In genomic region chr20:49982072-49982345, GRCh38 we compare ENCODE assay signal across 8 cellular contexts. TPM values are rescaled to one million over a fixed set of nuclear protein-coding genes. Genes with fewer than 3 reads are reported as not detected.
A peak's percentile ranks its signal among the peaks of the same experiment; 100 is the strongest.
DNase-seq lines count a peak whose midpoint lies in the region; ATAC-seq and TF ChIP-seq lines count a peak whose summit lies in the region.

No MANE protein-coding gene starts in this region.

- H3K4me3 ChIP-seq in CD4-positive, CD25-positive, alpha-beta regulatory T cell (ENCODE audit: low read depth, low read length): no peak overlapping the region
- H3K4me3 ChIP-seq in LNCaP clone FGC (ENCODE audit: low read depth, low read length) (peak overlapping the region; percentile 47), neural cell (ENCODE audit: low read length) (peak overlapping the region; percentile 69)

- H3K9me3 ChIP-seq in CD4-positive, CD25-positive, alpha-beta regulatory T cell (ENCODE audit: control insufficient read depth in 2 of 2, low read length in 2 of 2): no peaks in the 10 kb centered on the region
- no peaks in the 10 kb centered on the region for H3K9me3 ChIP-seq in neural cell (ENCODE audit: low read length)

- peaks cover 24% of the 10 kb centered on the region for H3K4me1 ChIP-seq in CD4-positive, CD25-positive, alpha-beta regulatory T cell (ENCODE audit: control insufficient read depth, insufficient read depth, low read length, poor library complexity, severe bottlenecking)

- DNase-seq in CD4-positive, CD25-positive, alpha-beta regulatory T cell: no peak
- DNase-seq in LNCaP clone FGC (ENCODE audit: low read depth): no peak
- no peak for DNase-seq in HUDEP-2 (lab: John Stamatoyannopoulos, UW; ENCODE audit: unreplicated experiment in 76 of 76)
- no peak for DNase-seq in hypothalamus (lab: John Stamatoyannopoulos, UW)
- no peak for DNase-seq in mucosa of gallbladder (ENCODE audit: low spot score)
- no peak for DNase-seq in head of caudate nucleus

- H3K4me3 Mint-ChIP-seq in CD4-positive, CD25-positive, alpha-beta regulatory T cell: peak overlapping the region in 3 of 4 donors; percentile 2 to 81 (median 62)
- peak overlapping the region; percentile 58 for H3K4me3 Mint-ChIP-seq in dendritic cell treated with granulocyte-macrophage colony-stimulating factor and Interleukin-4, amounts not matched to agents 40 ng/mL and 50 ng/mL, for 4 days

- H3K4me2 ChIP-seq in neural cell (ENCODE audit: low read length): peak overlapping the region; percentile 13

- H3K36me3 ChIP-seq in CD4-positive, CD25-positive, alpha-beta regulatory T cell (ENCODE audit: control insufficient read depth, insufficient read depth, low read length): no peaks in the 10 kb centered on the region
- H3K36me3 ChIP-seq in neural cell (ENCODE audit: insufficient read depth, low read length): no peaks in the 10 kb centered on the region

- no peak for TF ChIP-seq RAD21 in neural cell (conservative IDR thresholded peaks at IDR 0.05)

- H3K36me3 Mint-ChIP-seq in CD4-positive, CD25-positive, alpha-beta regulatory T cell: no peaks in the 10 kb centered on the region
- no peaks in the 10 kb centered on the region for H3K36me3 Mint-ChIP-seq in dendritic cell treated with granulocyte-macrophage colony-stimulating factor and Interleukin-4, amounts not matched to agents 40 ng/mL and 50 ng/mL, for 4 days (ENCODE audit: low read depth)

- TF ChIP-seq CTCF in LNCaP clone FGC (IDR thresholded peaks at IDR 0.05; ENCODE audit: control insufficient read depth, extremely low read depth, insufficient read depth) (no peak), neural cell (IDR thresholded peaks at IDR 0.05; ENCODE audit: poor library complexity, severe bottlenecking) (no peak)

- peak overlapping the region in 1 of 3 donors; percentile 52 for H3K27ac Mint-ChIP-seq in CD4-positive, CD25-positive, alpha-beta regulatory T cell
- no peak overlapping the region for H3K27ac Mint-ChIP-seq in dendritic cell treated with granulocyte-macrophage colony-stimulating factor and Interleukin-4, amounts not matched to agents 40 ng/mL and 50 ng/mL, for 4 days

- no peak for TF ChIP-seq EP300 in neural cell (conservative IDR thresholded peaks at IDR 0.05; ENCODE audit: poor library complexity, severe bottlenecking)

- H3K79me2 ChIP-seq in neural cell (replicated peaks; ENCODE audit: insufficient read depth, low read length): no peaks in the 10 kb centered on the region

- no peak overlapping the region for H3K27ac ChIP-seq in CD4-positive, CD25-positive, alpha-beta regulatory T cell (ENCODE audit: insufficient read depth, low read length, poor library complexity, severe bottlenecking)
- no peak overlapping the region for H3K27ac ChIP-seq in neural cell (ENCODE audit: low read length)

- no peak overlapping the region for H3K9ac ChIP-seq in neural cell (ENCODE audit: low read length)

- no peaks in the 10 kb centered on the region for H3F3A ChIP-seq in neural cell (ENCODE audit: insufficient read depth, low read length, poor library complexity, severe bottlenecking)

- no peak for ATAC-seq in CD4-positive, CD25-positive, alpha-beta regulatory T cell (ENCODE audit: low read depth in 2 of 2)

- H2AFZ ChIP-seq in neural cell (ENCODE audit: low read depth, low read length): no peak overlapping the region

- no peaks in the 10 kb centered on the region for H4K20me1 ChIP-seq in neural cell (ENCODE audit: insufficient read depth)

- peaks cover 23% of the 10 kb centered on the region for H3K27me3 Mint-ChIP-seq in CD4-positive, CD25-positive, alpha-beta regulatory T cell
- H3K27me3 Mint-ChIP-seq in dendritic cell treated with granulocyte-macrophage colony-stimulating factor and Interleukin-4, amounts not matched to agents 40 ng/mL and 50 ng/mL, for 4 days: peaks cover 40% of the 10 kb centered on the region

- intact Hi-C loops in dendritic cell treated with granulocyte-macrophage colony-stimulating factor and Interleukin-4, amounts not matched to agents 40 ng/mL and 50 ng/mL, for 4 days (cut with micrococcal nuclease): loop anchor here (5.0 kb wide), 1 partner anchor 190 kb away; no protein-coding TSS in a partner anchor
- intact Hi-C loops in head of caudate nucleus (cut with DNase I): no loop called here

- H3K4me1 Mint-ChIP-seq in CD4-positive, CD25-positive, alpha-beta regulatory T cell: peaks cover 0 to 35% (median 10%) of the 10 kb centered on the region in 4 donors
- H3K4me1 Mint-ChIP-seq in dendritic cell treated with granulocyte-macrophage colony-stimulating factor and Interleukin-4, amounts not matched to agents 40 ng/mL and 50 ng/mL, for 4 days (ENCODE audit: low read depth): peaks cover 35% of the 10 kb centered on the region

- no peaks in the 10 kb centered on the region for H3K27me3 ChIP-seq in CD4-positive, CD25-positive, alpha-beta regulatory T cell (ENCODE audit: control insufficient read depth, insufficient read depth, low read length)
- H3K27me3 ChIP-seq in neural cell (ENCODE audit: insufficient read depth, low read depth, low read length): peaks cover 15% of the 10 kb centered on the region

- no peaks in the 10 kb centered on the region for H3K9me2 ChIP-seq in neural cell (ENCODE audit: insufficient read depth, low read length)

- no peaks in the 10 kb centered on the region for H3K9me3 Mint-ChIP-seq in CD4-positive, CD25-positive, alpha-beta regulatory T cell
- H3K9me3 Mint-ChIP-seq in dendritic cell treated with granulocyte-macrophage colony-stimulating factor and Interleukin-4, amounts not matched to agents 40 ng/mL and 50 ng/mL, for 4 days: no peaks in the 10 kb centered on the region

TF ChIP-seq in neural cell, 6 proteins besides CTCF, POLR2A, EP300 and RAD21:
- TF ChIP-seq MXI1 (conservative IDR thresholded peaks at IDR 0.05; ENCODE audit: poor library complexity, severe bottlenecking) (no peak), EZH2 (IDR thresholded peaks at IDR 0.05; ENCODE audit: borderline replicate concordance, insufficient read depth, low read length, poor library complexity, severe bottlenecking) (no peak), SMC3 (conservative IDR thresholded peaks at IDR 0.05; ENCODE audit: poor library complexity) (no peak), REST (IDR thresholded peaks at IDR 0.05; ENCODE audit: borderline replicate concordance) (no peak), TAF1 (IDR thresholded peaks at IDR 0.05; ENCODE audit: low read depth) (no peak), POLR2AphosphoS5 (IDR thresholded peaks at IDR 0.05) (no peak)

RNA-seq across cellular contexts. Expression of gene SNAI1, which starts 0.8 kb away (rescaled TPM):
- 1.4 TPM for total RNA-seq in CD4-positive, CD25-positive, alpha-beta regulatory T cell
- under 1 TPM in 1 of 4 donors, not detected in 3; 0.34 TPM for polyA plus RNA-seq in CD4-positive, CD25-positive, alpha-beta regulatory T cell
- polyA plus RNA-seq in neural cell: 0.31 TPM in 1 of 2 replicates, not detected in the other
- polyA minus RNA-seq in neural cell: 0.46 TPM in 1 of 2 replicates, not detected in the other
- 3.2 TPM for total RNA-seq in mucosa of gallbladder

RNA-seq across cellular contexts. Expression of gene RNF114, which starts 45.8 kb away (rescaled TPM):
- total RNA-seq in CD4-positive, CD25-positive, alpha-beta regulatory T cell: 132 TPM
- polyA plus RNA-seq in CD4-positive, CD25-positive, alpha-beta regulatory T cell: 100 to 1,000 TPM; 134 to 147 (median 146) TPM
- polyA plus RNA-seq in neural cell: 109 and 129 TPM in 2 replicates
- polyA minus RNA-seq in neural cell: 70.1 and 73.2 TPM in 2 replicates
- total RNA-seq in mucosa of gallbladder: 78.8 TPM
